In genomic region chr6:159715605-159716004, GRCh38 we compare ENCODE assay signal across 16 cellular contexts. TPM values are rescaled to one million over a fixed set of nuclear protein-coding genes. Genes with fewer than 3 reads are reported as not detected.
DNase-seq lines count a peak whose midpoint lies in the region; ATAC-seq, FAIRE-seq and TF ChIP-seq lines count a peak whose summit lies in the region.
"Had no signal": no experiment of that assay in that cellular context is flagged by ENCODE, and none has a peak within 500 bp of the region (broad histone marks: within the 10 kb centered on the region; RNA-seq: fewer than 3 reads in every experiment).

No MANE protein-coding gene starts in this region.

- no peak overlapping the region for H2BK5ac ChIP-seq in mesenchymal stem cell (ENCODE audit: low read depth, low read length, poor library complexity, severe bottlenecking)

- H3F3A ChIP-seq in GM23248 (ENCODE audit: insufficient read depth), result peaks cover 31% of the 10 kb centered on the region

- peaks cover 65% of the 10 kb centered on the region for H3K79me2 ChIP-seq in GM23248 (ENCODE audit: insufficient read depth)

- H3K14ac ChIP-seq in mesenchymal stem cell (ENCODE audit: low read length in 2 of 2), result no peak overlapping the region

- peak overlapping the region in 1 of 2 experiments; percentile 37 for H3K4ac ChIP-seq in mesenchymal stem cell (ENCODE audit: low read depth in 1 of 2, low read length in 2 of 2)

- H2BK120ac ChIP-seq in mesenchymal stem cell (ENCODE audit: low read depth, low read length), result peak overlapping the region; percentile 75

- in situ Hi-C loops in GM23248 (cut with MboI), result no loop called here
- in situ Hi-C loops in GM13976 (cut with MboI; ENCODE audit: low sequenced_read_pairs, unreplicated experiment), result no loop called here

- POLR2A ChIA-PET in MCF 10A (lab: Yijun Ruan, JAX), result interaction anchor here (0.6 to 18.8 kb wide), 7 partner anchors 9 to 80 kb away, joined by 3 to 877 read pairs (median 4); partner anchors contain the start of genes MRPL18, SOD2, TCP1 and WTAP

- TF ChIP-seq POLR2A in suprapubic skin (IDR thresholded peaks at IDR 0.05), result no peak

- peak overlapping the region; percentile 53 for H3K9ac ChIP-seq in GM23248
- peak overlapping the region; percentile 89 for H3K9ac ChIP-seq in mesenchymal stem cell (ENCODE audit: low read length)

- H3K36me3 ChIP-seq in GM23248 (ENCODE audit: low read depth), result no peaks in the 10 kb centered on the region
- peaks cover 8 to 13% of the 10 kb centered on the region in 2 experiments for H3K36me3 ChIP-seq in mesenchymal stem cell (ENCODE audit: control insufficient read depth in 1 of 2, insufficient read depth in 2 of 2, low read depth in 1 of 2, low read length in 2 of 2)
- no peaks in the 10 kb centered on the region for H3K36me3 ChIP-seq in suprapubic skin

- DNase-seq in GM23248 (no peak), MCF 10A (ENCODE audit: unreplicated experiment) (no peak), mesenchymal stem cell (no peak), suprapubic skin (ENCODE audit: low spot score in 2 of 2) (no peak), HTR-8/SVneo (ENCODE audit: insufficient read length, low spot score) (no peak), GM13976 (ENCODE audit: low spot score) (no peak), natural killer cell (no peak)
- DNase-seq: activated CD4-positive, alpha-beta T cell treated with anti-CD3 and anti-CD28 coated beads, Interleukin-2, amount 10 ng/mL, durations not matched to agents 7 days and 5 days; aorta; COR-L47; GOT3; NCI-H1930; NCI-H446; stimulated activated CD4-positive, alpha-beta T cell treated with anti-CD3 and anti-CD28 coated beads, Interleukin-12 subunit alpha, Interleukin-12 subunit beta, amount 100 ng/mL, for 4 hours had no signal

- H3K9me3 Mint-ChIP-seq in MCF 10A (ENCODE audit: unreplicated experiment) (no peaks in the 10 kb centered on the region), natural killer cell (no peaks in the 10 kb centered on the region)
- H3K9me3 Mint-ChIP-seq in stimulated activated memory B cell treated with anti-CD40 and anti-IgM and Interleukin-4, amounts not matched to agents 10 μg/mL and 1 μg/mL and 100 μg/mL, for 72 hours, result no peaks in the 10 kb centered on the region
- H3K9me3 Mint-ChIP-seq: activated CD4-positive, alpha-beta T cell treated with anti-CD3 and anti-CD28 coated beads, Interleukin-2, amount 10 ng/mL, durations not matched to agents 7 days and 5 days had no signal

- peaks cover 47% of the 10 kb centered on the region for H3K79me1 ChIP-seq in mesenchymal stem cell (replicated peaks; ENCODE audit: low read length, poor library complexity, severe bottlenecking)

- H3K9me2 ChIP-seq in GM23248 (ENCODE audit: insufficient read depth), result no peaks in the 10 kb centered on the region

- peaks cover 25% of the 10 kb centered on the region for H3K4me1 ChIP-seq in GM23248 (ENCODE audit: insufficient read depth)
- peaks cover 2% of the 10 kb centered on the region for H3K4me1 ChIP-seq in mesenchymal stem cell (ENCODE audit: control insufficient read depth, insufficient read depth, low read depth, low read length)
- H3K4me1 ChIP-seq in suprapubic skin, result peaks cover 54% of the 10 kb centered on the region

- H3K27ac Mint-ChIP-seq in MCF 10A (ENCODE audit: low read depth, unreplicated experiment), result no peak overlapping the region
- no peak overlapping the region for H3K27ac Mint-ChIP-seq in stimulated activated memory B cell treated with anti-CD40 and anti-IgM and Interleukin-4, amounts not matched to agents 10 μg/mL and 1 μg/mL and 100 μg/mL, for 72 hours
- no peak overlapping the region for H3K27ac Mint-ChIP-seq in natural killer cell
- H3K27ac Mint-ChIP-seq: activated CD4-positive, alpha-beta T cell treated with anti-CD3 and anti-CD28 coated beads, Interleukin-2, amount 10 ng/mL, durations not matched to agents 7 days and 5 days had no signal

- TF ChIP-seq CTCF in MCF 10A (IDR thresholded peaks at IDR 0.05; ENCODE audit: unreplicated experiment), result no peak
- no peak for TF ChIP-seq CTCF in suprapubic skin (IDR thresholded peaks at IDR 0.05)
- TF ChIP-seq CTCF in GM13976 (IDR thresholded peaks at IDR 0.05; ENCODE audit: borderline replicate concordance, control extremely low read depth, extremely low read depth, insufficient read depth, missing control alignments), result no peak
- TF ChIP-seq CTCF in natural killer cell (IDR thresholded peaks at IDR 0.05), result no peak

- H3K36me3 Mint-ChIP-seq in MCF 10A (ENCODE audit: insufficient read depth, unreplicated experiment), result peaks cover 5% of the 10 kb centered on the region
- H3K36me3 Mint-ChIP-seq in stimulated activated memory B cell treated with anti-CD40 and anti-IgM and Interleukin-4, amounts not matched to agents 10 μg/mL and 1 μg/mL and 100 μg/mL, for 72 hours, result peaks cover 7% of the 10 kb centered on the region
- no peaks in the 10 kb centered on the region for H3K36me3 Mint-ChIP-seq in natural killer cell

- H4K20me1 ChIP-seq in GM23248 (ENCODE audit: insufficient read depth), result no peaks in the 10 kb centered on the region

- 96 to 98% methylated on average over 3 of the region's 3 CpGs for WGBS in GM23248 (ENCODE audit: low coverage in 1 of 2, low lambda C conversion rate in 2 of 2, missing lambda C conversion rate in 2 of 2), 2 experiments
- WGBS in mesenchymal stem cell, result 94% methylated on average over 3 of the region's 3 CpGs
- 96% methylated on average over 3 of the region's 3 CpGs for WGBS in suprapubic skin

- no peak overlapping the region for H4K91ac ChIP-seq in mesenchymal stem cell (ENCODE audit: low read length)

- H3K18ac ChIP-seq in mesenchymal stem cell (ENCODE audit: low read depth in 1 of 2, low read length in 2 of 2), result no peak overlapping the region

- no peak for FAIRE-seq in HTR-8/SVneo (lab: Jason Lieb, UNC)
- FAIRE-seq: endometrium had no signal

- H2AFZ ChIP-seq in GM23248, result no peak overlapping the region
- no peak overlapping the region for H2AFZ ChIP-seq in mesenchymal stem cell (ENCODE audit: low read depth, low read length)

- CTCF ChIA-PET in MCF 10A (lab: Yijun Ruan, JAX), result interaction anchor here (0.9 to 1.2 kb wide), 3 partner anchors 13 to 25 kb away, joined by 3 to 4 read pairs (median 3); no protein-coding TSS in a partner anchor

- H3K9me3 ChIP-seq in GM23248 (ENCODE audit: low read depth), result no peaks in the 10 kb centered on the region
- no peaks in the 10 kb centered on the region for H3K9me3 ChIP-seq in mesenchymal stem cell (ENCODE audit: control insufficient read depth, low read length)
- H3K9me3 ChIP-seq in suprapubic skin, result no peaks in the 10 kb centered on the region

- intact Hi-C loops in MCF 10A (cut with micrococcal nuclease) (no loop called here), natural killer cell (cut with micrococcal nuclease) (no loop called here)

- H3K4me3 Mint-ChIP-seq in MCF 10A (ENCODE audit: unreplicated experiment) (peak overlapping the region; percentile 67), natural killer cell (no peak overlapping the region)
- no peak overlapping the region for H3K4me3 Mint-ChIP-seq in stimulated activated memory B cell treated with anti-CD40 and anti-IgM and Interleukin-4, amounts not matched to agents 10 μg/mL and 1 μg/mL and 100 μg/mL, for 72 hours
- H3K4me3 Mint-ChIP-seq: activated CD4-positive, alpha-beta T cell treated with anti-CD3 and anti-CD28 coated beads, Interleukin-2, amount 10 ng/mL, durations not matched to agents 7 days and 5 days had no signal

- H3K4me1 Mint-ChIP-seq in MCF 10A (ENCODE audit: insufficient read depth, unreplicated experiment), result peaks cover 38% of the 10 kb centered on the region
- peaks cover 6% of the 10 kb centered on the region for H3K4me1 Mint-ChIP-seq in stimulated activated memory B cell treated with anti-CD40 and anti-IgM and Interleukin-4, amounts not matched to agents 10 μg/mL and 1 μg/mL and 100 μg/mL, for 72 hours
- peaks cover 5 to 8% of the 10 kb centered on the region in 2 donors for H3K4me1 Mint-ChIP-seq in natural killer cell

- H3K27me3 Mint-ChIP-seq in MCF 10A (ENCODE audit: insufficient read depth, unreplicated experiment) (no peaks in the 10 kb centered on the region), natural killer cell (ENCODE audit: low read depth in 2 of 2) (no peaks in the 10 kb centered on the region)
- H3K27me3 Mint-ChIP-seq in stimulated activated memory B cell treated with anti-CD40 and anti-IgM and Interleukin-4, amounts not matched to agents 10 μg/mL and 1 μg/mL and 100 μg/mL, for 72 hours, result no peaks in the 10 kb centered on the region
- H3K27me3 Mint-ChIP-seq: activated CD4-positive, alpha-beta T cell treated with anti-CD3 and anti-CD28 coated beads, Interleukin-2, amount 10 ng/mL, durations not matched to agents 7 days and 5 days had no signal

- H3K27ac ChIP-seq in GM23248, result peak overlapping the region; percentile 74
- no peak overlapping the region for H3K27ac ChIP-seq in mesenchymal stem cell (ENCODE audit: low read length, poor library complexity, severe bottlenecking)
- peak overlapping the region; percentile 93 for H3K27ac ChIP-seq in suprapubic skin

- ATAC-seq in stimulated activated memory B cell treated with anti-CD40 and anti-IgM and Interleukin-4, amounts not matched to agents 10 μg/mL and 1 μg/mL and 100 μg/mL, for 72 hours, result no peak
- no peak for ATAC-seq in natural killer cell

- no peak overlapping the region for H2AK5ac ChIP-seq in mesenchymal stem cell (ENCODE audit: low read length, severe bottlenecking)

- no peak overlapping the region for H3K23ac ChIP-seq in mesenchymal stem cell (ENCODE audit: low read length in 2 of 2)

- H2BK12ac ChIP-seq in mesenchymal stem cell (ENCODE audit: low read length in 2 of 2), result peak overlapping the region in 1 of 2 experiments; percentile 63

- H3K4me3 ChIP-seq in GM23248, result no peak overlapping the region
- peak overlapping the region in 1 of 2 experiments; percentile 39 for H3K4me3 ChIP-seq in mesenchymal stem cell (ENCODE audit: insufficient read depth in 1 of 2, low read depth in 1 of 2, low read length in 2 of 2)
- peak overlapping the region; percentile 23 for H3K4me3 ChIP-seq in suprapubic skin

- no peak overlapping the region for H2BK15ac ChIP-seq in mesenchymal stem cell (ENCODE audit: low read depth, poor library complexity, severe bottlenecking)

- TF ChIP-seq EP300 in suprapubic skin (IDR thresholded peaks at IDR 0.05), result no peak

- BruUV-seq in MCF 10A (replicated peaks; lab: Mats Ljungman, UMichigan), result no TSS peak

- no peaks in the 10 kb centered on the region for H3K27me3 ChIP-seq in GM23248 (replicated peaks; ENCODE audit: insufficient read depth)
- no peaks in the 10 kb centered on the region for H3K27me3 ChIP-seq in mesenchymal stem cell (ENCODE audit: control insufficient read depth in 1 of 2, insufficient read depth in 1 of 2, low read length in 2 of 2)
- no peaks in the 10 kb centered on the region for H3K27me3 ChIP-seq in suprapubic skin

- H3K4me2 ChIP-seq in GM23248 (ENCODE audit: unreplicated experiment), result peak overlapping the region; percentile 57
- no peak overlapping the region for H3K4me2 ChIP-seq in mesenchymal stem cell (ENCODE audit: low read length, poor library complexity, severe bottlenecking)

- H4K8ac ChIP-seq in mesenchymal stem cell (ENCODE audit: low read length), result no peak overlapping the region

RNA-seq across cellular contexts. Expression of gene WTAP, which starts 11.7 kb away (rescaled TPM):
- total RNA-seq in GM23248 (2014; rRNA removed; shearing (Covaris generic)), result 57.8 and 64.8 TPM in 2 replicates
- polyA plus RNA-seq in GM23248 (2016; fragmentation: Nextera tagmentation; extraction: Ambion mirVana), result 87.8 and 89.8 TPM in 2 replicates
- total RNA-seq in MCF 10A (2022), result 116 and 142 TPM in 2 replicates
- 66.5 TPM for polyA plus RNA-seq in mesenchymal stem cell (2013, experiment 1 of 2)
- polyA plus RNA-seq in mesenchymal stem cell (2013, experiment 2 of 2), result 69.2 TPM
- total RNA-seq in suprapubic skin, result 100 to 1,000 TPM in 1 of 4 donors, 10 to 100 TPM in 3; 68.7 to 103 (median 85.3) TPM
- 100 to 1,000 TPM; 141 to 167 (median 164) TPM for total RNA-seq in natural killer cell

RNA-seq across cellular contexts. Expression of gene SOD2, which starts 22.6 kb away (rescaled TPM):
- total RNA-seq in GM23248 (2014; rRNA removed; shearing (Covaris generic)), result 62.6 and 74.0 TPM in 2 replicates
- polyA plus RNA-seq in GM23248 (2016; fragmentation: Nextera tagmentation; extraction: Ambion mirVana), result 52.6 and 53.1 TPM in 2 replicates
- 424 and 600 TPM in 2 replicates for total RNA-seq in MCF 10A (2022)
- polyA plus RNA-seq in mesenchymal stem cell (2013, experiment 1 of 2), result 86.6 TPM
- polyA plus RNA-seq in mesenchymal stem cell (2013, experiment 2 of 2), result 89.2 TPM
- total RNA-seq in suprapubic skin, result 100 to 1,000 TPM; 159 to 173 (median 167) TPM
- 100 to 1,000 TPM in 2 of 3 donors, 10 to 100 TPM in 1; 81.3 to 156 (median 138) TPM for total RNA-seq in natural killer cell

RNA-seq across cellular contexts. Expression of gene ACAT2, which starts 46.2 kb away (rescaled TPM):
- 10.1 and 10.5 TPM in 2 replicates for total RNA-seq in GM23248 (2014; rRNA removed; shearing (Covaris generic))
- polyA plus RNA-seq in GM23248 (2016; fragmentation: Nextera tagmentation; extraction: Ambion mirVana), result 17.6 and 18.9 TPM in 2 replicates
- 13.4 and 46.0 TPM in 2 replicates for total RNA-seq in MCF 10A (2022)
- polyA plus RNA-seq in mesenchymal stem cell (2013, experiment 1 of 2), result 90.6 TPM
- 91.2 TPM for polyA plus RNA-seq in mesenchymal stem cell (2013, experiment 2 of 2)
- total RNA-seq in suprapubic skin, result 10 to 100 TPM in 3 of 4 donors, 1 to 10 TPM in 1; 7.2 to 23.1 (median 15.6) TPM
- 10 to 100 TPM; 21.7 to 31.7 (median 26.5) TPM for total RNA-seq in natural killer cell
